17 cellular contexts compared by ENCODE assay signal in genomic region chr11:1565173-1565903, GRCh38. TPM values are rescaled to one million over a fixed set of nuclear protein-coding genes. Genes with fewer than 3 reads are reported as not detected.
DNase-seq lines count a peak whose midpoint lies in the region; ATAC-seq and TF ChIP-seq lines count a peak whose summit lies in the region.
"Had no signal": no experiment of that assay in that cellular context is flagged by ENCODE, and none has a peak within 500 bp of the region (broad histone marks: within the 10 kb centered on the region; RNA-seq: fewer than 3 reads in every experiment).

No MANE protein-coding gene starts in this region.

- no peak for TF ChIP-seq POLR2A in prostate gland (IDR thresholded peaks at IDR 0.05)

- no peak for TF ChIP-seq CTCF in glutamatergic neuron (IDR thresholded peaks at IDR 0.05; ENCODE audit: partially characterized antibody, unreplicated experiment)
- no peak for TF ChIP-seq CTCF in prostate gland (IDR thresholded peaks at IDR 0.05)

- H3K27ac Mint-ChIP-seq in T-helper 17 cell (peak overlapping the region; percentile 9), glutamatergic neuron (ENCODE audit: unreplicated experiment) (peak overlapping the region; percentile 64)
- H3K27ac Mint-ChIP-seq: stimulated activated memory B cell treated with anti-CD40 and anti-IgM and Interleukin-4, amounts not matched to agents 10 μg/mL and 1 μg/mL and 100 μg/mL, for 72 hours had no signal

- H3K9me3 ChIP-seq in T-helper 17 cell (ENCODE audit: control insufficient read depth, low read length, poor library complexity, severe bottlenecking) = no peaks in the 10 kb centered on the region
- no peaks in the 10 kb centered on the region for H3K9me3 ChIP-seq in prostate gland
- H3K9me3 ChIP-seq: psoas muscle had no signal

- H3K27me3 Mint-ChIP-seq in T-helper 17 cell (no peaks in the 10 kb centered on the region), glutamatergic neuron (ENCODE audit: unreplicated experiment) (peaks cover 24% of the 10 kb centered on the region)

- no peak overlapping the region for H3K27ac ChIP-seq in prostate gland
- H3K27ac ChIP-seq: psoas muscle had no signal

- H3K4me1 Mint-ChIP-seq in T-helper 17 cell (peaks cover 12% of the 10 kb centered on the region), glutamatergic neuron (ENCODE audit: low read depth, unreplicated experiment) (peaks cover 24% of the 10 kb centered on the region)

- intact Hi-C loops in sciatic nerve (cut with DNase I) = no loop called here
- intact Hi-C loops in prostate gland (cut with DNase I) = no loop called here

- 83% methylated on average over 26 of the region's 28 CpGs for WGBS in prostate gland

- H3K4me3 Mint-ChIP-seq in T-helper 17 cell (peak overlapping the region; percentile 55), glutamatergic neuron (ENCODE audit: unreplicated experiment) (peak overlapping the region; percentile 34)
- H3K4me3 Mint-ChIP-seq: stimulated activated memory B cell treated with anti-CD40 and anti-IgM and Interleukin-4, amounts not matched to agents 10 μg/mL and 1 μg/mL and 100 μg/mL, for 72 hours had no signal

- H3K36me3 Mint-ChIP-seq in T-helper 17 cell (ENCODE audit: low read depth) (peaks cover 2% of the 10 kb centered on the region), glutamatergic neuron (ENCODE audit: unreplicated experiment) (no peaks in the 10 kb centered on the region)
- H3K36me3 Mint-ChIP-seq: stimulated activated memory B cell treated with anti-CD40 and anti-IgM and Interleukin-4, amounts not matched to agents 10 μg/mL and 1 μg/mL and 100 μg/mL, for 72 hours had no signal

- H3K4me3 ChIP-seq in prostate gland = no peak overlapping the region
- H3K4me3 ChIP-seq: psoas muscle had no signal

- H3K36me3 ChIP-seq in prostate gland = no peaks in the 10 kb centered on the region

- no peaks in the 10 kb centered on the region for H3K27me3 ChIP-seq in prostate gland (replicated peaks; ENCODE audit: insufficient read depth)

- peaks cover 21% of the 10 kb centered on the region for H3K9me3 Mint-ChIP-seq in glutamatergic neuron (ENCODE audit: unreplicated experiment)
- H3K9me3 Mint-ChIP-seq: IgD-negative memory B cell; naive thymus-derived CD8-positive, alpha-beta T cell; stimulated activated memory B cell treated with anti-CD40 and anti-IgM and Interleukin-4, amounts not matched to agents 10 μg/mL and 1 μg/mL and 100 μg/mL, for 72 hours had no signal

- ATAC-seq in T-helper 17 cell (no peak), sciatic nerve (no peak), GM19328 (IDR thresholded peaks at IDR 0.05; ENCODE audit: unreplicated experiment) (no peak), HG03139 (IDR thresholded peaks at IDR 0.05; ENCODE audit: unreplicated experiment) (no peak), GM19452 (IDR thresholded peaks at IDR 0.05; ENCODE audit: unreplicated experiment) (no peak)
- ATAC-seq: stimulated activated memory B cell treated with anti-CD40 and anti-IgM and Interleukin-4, amounts not matched to agents 10 μg/mL and 1 μg/mL and 100 μg/mL, for 72 hours had no signal

- DNase-seq in 8988T (peak; percentile 39), T-helper 17 cell (no peak), glutamatergic neuron (peak; percentile 29), sciatic nerve (ENCODE audit: low spot score) (peak; percentile 63), prostate gland (ENCODE audit: low spot score) (no peak)
- DNase-seq: activated CD4-positive, CD25-positive, alpha-beta regulatory T cell; NCI-H187; SIG-M5 had no signal

- no peaks in the 10 kb centered on the region for H3K4me1 ChIP-seq in prostate gland (replicated peaks)

RNA-seq across cellular contexts. Expression of gene DUSP8, which starts 6.7 kb away (rescaled TPM):
- total RNA-seq in T-helper 17 cell (10 to 100 TPM; 79.5 to 90.1 TPM), glutamatergic neuron (ENCODE audit: unreplicated experiment) (123 TPM), sciatic nerve (8.9 TPM), prostate gland (10 to 100 TPM in 1 of 2 donors, 1 to 10 TPM in 1; 8.8 to 17.2 TPM)

RNA-seq across cellular contexts. Expression of gene KRTAP5-1, which starts 19.7 kb away (rescaled TPM):
- not detected for total RNA-seq in T-helper 17 cell
- not detected for total RNA-seq in glutamatergic neuron (ENCODE audit: unreplicated experiment)
- not detected for total RNA-seq in sciatic nerve
- not detected for total RNA-seq in prostate gland
- total RNA-seq: lung microvascular endothelial cell; naive thymus-derived CD8-positive, alpha-beta T cell; psoas muscle; T-helper 2 cell treated with Interferon-gamma antibody and Interleukin-4, amounts not matched to agents 100 ng/mL and 5 ng/mL, for 36 hours had no signal

RNA-seq across cellular contexts. Expression of gene KRTAP5-2, which starts 32.8 kb away (rescaled TPM):
- not detected for total RNA-seq in T-helper 17 cell
- not detected for total RNA-seq in glutamatergic neuron (ENCODE audit: unreplicated experiment)
- total RNA-seq in sciatic nerve = not detected
- not detected for total RNA-seq in prostate gland
- total RNA-seq: lung microvascular endothelial cell; naive thymus-derived CD8-positive, alpha-beta T cell; psoas muscle; T-helper 2 cell treated with Interferon-gamma antibody and Interleukin-4, amounts not matched to agents 100 ng/mL and 5 ng/mL, for 36 hours had no signal

RNA-seq across cellular contexts. Expression of gene KRTAP5-3, which starts 42.9 kb away (rescaled TPM):
- not detected for total RNA-seq in T-helper 17 cell
- total RNA-seq in glutamatergic neuron (ENCODE audit: unreplicated experiment) = not detected
- not detected for total RNA-seq in sciatic nerve
- not detected for total RNA-seq in prostate gland
- total RNA-seq: lung microvascular endothelial cell; naive thymus-derived CD8-positive, alpha-beta T cell; psoas muscle; T-helper 2 cell treated with Interferon-gamma antibody and Interleukin-4, amounts not matched to agents 100 ng/mL and 5 ng/mL, for 36 hours had no signal

RNA-seq across cellular contexts. Expression of gene KRTAP5-4, which starts 56.6 kb away (rescaled TPM):
- total RNA-seq in T-helper 17 cell (not detected), glutamatergic neuron (ENCODE audit: unreplicated experiment) (not detected), sciatic nerve (not detected), prostate gland (not detected)
- total RNA-seq: lung microvascular endothelial cell; naive thymus-derived CD8-positive, alpha-beta T cell; psoas muscle; T-helper 2 cell treated with Interferon-gamma antibody and Interleukin-4, amounts not matched to agents 100 ng/mL and 5 ng/mL, for 36 hours had no signal

Comparison
In these comparisons a context has a peak if more than half of its experiments do, and no peak if none do; other contexts are left out.
1. DNase-seq: peak in 8988T (single experiment), glutamatergic neuron (single experiment) and sciatic nerve (single experiment); none in T-helper 17 cell (0 of 3) and prostate gland (single experiment).